14 cellular contexts compared by ENCODE assay signal in the genomic region with DNA sequence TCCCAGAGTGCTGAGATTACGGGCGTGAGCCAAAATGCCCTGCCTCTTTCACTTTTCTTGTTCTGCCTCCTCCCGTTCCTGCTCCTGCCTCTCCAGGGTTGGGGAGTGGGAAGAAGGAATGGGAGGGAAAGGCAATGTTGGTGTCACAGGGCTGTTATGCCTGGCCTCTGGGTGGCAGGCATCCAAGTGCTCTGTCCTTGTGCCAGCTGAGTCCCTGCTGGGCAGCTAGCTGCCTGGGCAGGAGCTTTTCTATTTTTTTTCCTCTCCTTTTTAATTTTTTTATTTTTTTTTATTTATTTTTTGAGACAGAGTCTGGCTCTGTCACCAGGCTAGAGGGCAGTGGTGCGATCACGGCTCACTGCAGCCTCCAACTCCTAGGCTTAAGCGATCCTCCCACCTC. TPM values are rescaled to one million over a fixed set of nuclear protein-coding genes. Genes with fewer than 3 reads are reported as not detected.
DNase-seq lines count a peak whose midpoint lies in the region; ATAC-seq and TF ChIP-seq lines count a peak whose summit lies in the region.
"Had no signal": no experiment of that assay in that cellular context is flagged by ENCODE, and none has a peak within 500 bp of the region (broad histone marks: within the 10 kb centered on the region; RNA-seq: fewer than 3 reads in every experiment).

No MANE protein-coding gene starts in this region.

- no peak for TF ChIP-seq EP300 in stomach (IDR thresholded peaks at IDR 0.05)

- no peaks in the 10 kb centered on the region for H3K9me3 ChIP-seq in body of pancreas
- no peaks in the 10 kb centered on the region for H3K9me3 ChIP-seq in stomach
- H3K9me3 ChIP-seq: SJCRH30 had no signal

- H3K4me3 ChIP-seq in LNCaP clone FGC (ENCODE audit: low read depth, low read length): no peak overlapping the region
- H3K4me3 ChIP-seq in body of pancreas: no peak overlapping the region
- no peak overlapping the region for H3K4me3 ChIP-seq in stomach
- no peak overlapping the region for H3K4me3 ChIP-seq in coronary artery
- H3K4me3 ChIP-seq: cardiac muscle cell, SJCRH30 had no signal

- TF ChIP-seq POLR2A in body of pancreas (IDR thresholded peaks at IDR 0.05) (no peak), stomach (IDR thresholded peaks at IDR 0.05) (no peak)

- TF ChIP-seq CTCF in LNCaP clone FGC (IDR thresholded peaks at IDR 0.05; ENCODE audit: control insufficient read depth, extremely low read depth, insufficient read depth): peak; percentile 26; the same call in 1 of the 2 replicates
- TF ChIP-seq CTCF in body of pancreas (IDR thresholded peaks at IDR 0.05): no peak
- TF ChIP-seq CTCF in stomach (IDR thresholded peaks at IDR 0.05): no peak
- TF ChIP-seq CTCF in GM10248 (IDR thresholded peaks at IDR 0.05; ENCODE audit: control extremely low read depth, extremely low read depth, low read depth, missing control alignments): no peak
- no peak for TF ChIP-seq CTCF in coronary artery (IDR thresholded peaks at IDR 0.05)

- no peaks in the 10 kb centered on the region for H3K27me3 ChIP-seq in body of pancreas
- no peaks in the 10 kb centered on the region for H3K27me3 ChIP-seq in stomach
- H3K27me3 ChIP-seq: cardiac muscle cell, foreskin keratinocyte, SJCRH30 had no signal

- WGBS in body of pancreas, 2 donors: 31 to 34% methylated on average over 6 of the region's 6 CpGs
- WGBS in stomach, 5 donors: 34 to 74% (median 45%) methylated on average over 6 of the region's 6 CpGs

- intact Hi-C loops in body of pancreas (cut with DNase I): no loop called here
- intact Hi-C loops in stomach (cut with DNase I; ENCODE audit: low total_unique reads): no loop called here

- peak; percentile 76 for DNase-seq in LNCaP clone FGC (ENCODE audit: low read depth)
- peak; percentile 75 to 91 (median 80) for DNase-seq in body of pancreas
- DNase-seq in left lobe of liver (ENCODE audit: low spot score): peak; percentile 83
- DNase-seq in stomach: peak; percentile 90
- no peak for DNase-seq in GM10248 (ENCODE audit: extremely low spot score)
- DNase-seq in coronary artery (ENCODE audit: low spot score): no peak
- DNase-seq in NAMALWA (ENCODE audit: low spot score): no peak
- DNase-seq: activated CD4-positive, alpha-beta T cell treated with anti-CD3 and anti-CD28 coated beads for 36 hours; foreskin keratinocyte; KBM-7; SJCRH30; stimulated activated naive CD4-positive, alpha-beta T cell treated with Interleukin-2 at 50 U/mL for 16 hours had no signal

- CTCF ChIA-PET in GM10248 (lab: Yijun Ruan, JAX): interaction anchor here (0.8 to 7.3 kb wide), 3 partner anchors 8 to 23 kb away, joined by 3 to 46 read pairs (median 3); partner anchors contain the start of gene ARL2

- H3K27ac ChIP-seq in body of pancreas (peak overlapping the region in 2 of 4 donors; percentile 18 to 21), stomach (peak overlapping the region in 4 of 5 donors; percentile 37 to 67 (median 47)), coronary artery (peak overlapping the region in 1 of 2 donors; percentile 43)
- H3K27ac ChIP-seq: cardiac muscle cell, foreskin keratinocyte, SJCRH30 had no signal

- H3K36me3 ChIP-seq in body of pancreas (replicated peaks in 1 of 2; ENCODE audit: insufficient read depth in 1 of 2, low read depth in 2 of 2) (peaks cover 4 to 6% of the 10 kb centered on the region in 2 donors), stomach (peaks cover 46 to 76% (median 71%) of the 10 kb centered on the region in 4 donors)
- H3K36me3 ChIP-seq: SJCRH30 had no signal

- POLR2A ChIA-PET in GM10248 (lab: Yijun Ruan, JAX): no interaction called here

- H3K4me1 ChIP-seq in body of pancreas: peaks cover 16% of the 10 kb centered on the region
- H3K4me1 ChIP-seq in stomach: peaks cover 12 to 27% (median 20%) of the 10 kb centered on the region in 4 donors
- H3K4me1 ChIP-seq: foreskin keratinocyte, SJCRH30 had no signal

- ATAC-seq in body of pancreas: no peak
- no peak for ATAC-seq in left lobe of liver
- no peak for ATAC-seq in HG02884 (IDR thresholded peaks at IDR 0.05; ENCODE audit: unreplicated experiment)
- ATAC-seq: activated CD4-positive, alpha-beta T cell treated with anti-CD3 and anti-CD28 coated beads for 36 hours; foreskin keratinocyte had no signal

RNA-seq across cellular contexts. Expression of gene SAC3D1, which starts 4.1 kb away (rescaled TPM):
- 10 to 100 TPM in 1 of 2 donors, 1 to 10 TPM in 1; 5.4 to 30.3 TPM for total RNA-seq in body of pancreas
- total RNA-seq in left lobe of liver: 5.7 TPM
- 10 to 100 TPM in 2 of 5 donors, 1 to 10 TPM in 3; 1.8 to 97.6 (median 6.7) TPM for total RNA-seq in stomach
- polyA plus RNA-seq in stomach: 10 to 100 TPM in 2 of 3 donors, 1 to 10 TPM in 1; 8.9 to 14.5 (median 14.4) TPM

RNA-seq across cellular contexts. Expression of gene SNX15, which starts 9.7 kb away (rescaled TPM):
- 10 to 100 TPM in 1 of 2 donors, 1 to 10 TPM in 1; 7.9 to 10.6 TPM for total RNA-seq in body of pancreas
- 8.8 TPM for total RNA-seq in left lobe of liver
- total RNA-seq in stomach: 10 to 100 TPM in 4 of 5 donors, 1 to 10 TPM in 1; 4.2 to 45.8 (median 13.3) TPM
- polyA plus RNA-seq in stomach: 10 to 100 TPM; 18.7 to 22.5 (median 20.0) TPM

RNA-seq across cellular contexts. Expression of gene NAALADL1, which starts 21.4 kb away (rescaled TPM):
- total RNA-seq in body of pancreas (10 to 100 TPM in 1 of 2 donors, 1 to 10 TPM in 1; 1.6 to 11.5 TPM), left lobe of liver (0.78 TPM), stomach (10 to 100 TPM in 2 of 5 donors, 1 to 10 TPM in 2, not detected in 1; 1.3 to 65.2 (median 18.1) TPM)
- polyA plus RNA-seq in stomach: 10 to 100 TPM in 2 of 3 donors, 1 to 10 TPM in 1; 6.7 to 10.8 (median 10.0) TPM
- total RNA-seq: SJCRH30 had no signal

RNA-seq across cellular contexts. Expression of gene ARL2, which starts 23.0 kb away (rescaled TPM):
- total RNA-seq in body of pancreas (10 to 100 TPM; 67.6 to 75.5 TPM), left lobe of liver (8.9 TPM), stomach (100 to 1,000 TPM in 2 of 5 donors, 10 to 100 TPM in 2, 1 to 10 TPM in 1; 4.9 to 237 (median 57.2) TPM)
- 100 to 1,000 TPM in 1 of 3 donors, 10 to 100 TPM in 2; 88.3 to 119 (median 98.0) TPM for polyA plus RNA-seq in stomach

RNA-seq across cellular contexts. Expression of gene BATF2, which starts 40.2 kb away (rescaled TPM):
- total RNA-seq in body of pancreas: 10 to 100 TPM in 1 of 2 donors, 1 to 10 TPM in 1; 2.3 to 20.8 TPM
- total RNA-seq in left lobe of liver: 2.4 TPM
- 10 to 100 TPM in 1 of 5 donors, 1 to 10 TPM in 2, under 1 TPM in 1, not detected in 1; 0.73 to 29.5 (median 3.0) TPM for total RNA-seq in stomach
- polyA plus RNA-seq in stomach: 10 to 100 TPM in 1 of 3 donors, 1 to 10 TPM in 2; 3.4 to 10.8 (median 4.5) TPM
- total RNA-seq: activated CD4-positive, alpha-beta T cell treated with anti-CD3 and anti-CD28 coated beads for 36 hours had no signal
- polyA plus RNA-seq: cardiac muscle cell had no signal

Comparison
In these comparisons a context has a peak if more than half of its experiments do, and no peak if none do; other contexts are left out.
1. DNase-seq: peak in LNCaP clone FGC (single experiment), body of pancreas (4 of 4), left lobe of liver (single experiment) and stomach (single experiment); none in GM10248 (single experiment), coronary artery (single experiment) and NAMALWA (single experiment).